ENCODE assay signal across 17 cellular contexts in genomic region chr14:64639340-64639821, GRCh38.
DNase-seq lines count a peak whose midpoint lies in the region; ATAC-seq and TF ChIP-seq lines count a peak whose summit lies in the region.
"Had no signal": no experiment of that assay in that cellular context is flagged by ENCODE, and none has a peak within 500 bp of the region (broad histone marks: within the 10 kb centered on the region; RNA-seq: fewer than 3 reads in every experiment).

No MANE protein-coding gene starts in this region.

- peak; percentile 78 for DNase-seq in EH (ENCODE audit: low read depth)
- DNase-seq in WTC11 (ENCODE audit: low spot score), result no peak
- peak in 1 of 3 donors; percentile 75 for DNase-seq in right lobe of liver
- no peak for DNase-seq in NCI-H524 (lab: John Stamatoyannopoulos, UW)
- no peak for DNase-seq in SIG-M5 treated with dmso at 0.1 percent for 504 hours (lab: John Stamatoyannopoulos, UW; ENCODE audit: unreplicated experiment)
- DNase-seq in prostate gland (ENCODE audit: low spot score), result no peak
- DNase-seq: activated T-cell treated with anti-CD3 and anti-CD28 coated beads, Interleukin-2, amount 50 U/mL, for 72 hours; amniotic stem cell; dermis blood vessel endothelial cell; DND-41; immature natural killer cell; right cardiac atrium; stimulated activated naive CD8-positive, alpha-beta T cell treated with anti-CD3 and anti-CD28 coated beads, Interleukin-15, Interleukin-2, amounts not matched to agents 100 U/mL and 50 U/mL, for 24 hours had no signal

- H3K27me3 ChIP-seq in right lobe of liver (no peaks in the 10 kb centered on the region), prostate gland (replicated peaks; ENCODE audit: insufficient read depth) (no peaks in the 10 kb centered on the region)
- H3K27me3 ChIP-seq: vagina had no signal

- H3K27ac ChIP-seq in right lobe of liver (peak overlapping the region; percentile 61 to 80 (median 80)), prostate gland (no peak overlapping the region)
- H3K27ac ChIP-seq: vagina had no signal

- H3K9me3 Mint-ChIP-seq in WTC11, result peaks cover 12% of the 10 kb centered on the region
- H3K9me3 Mint-ChIP-seq: immature natural killer cell had no signal

- H3K4me1 ChIP-seq in right lobe of liver (peaks cover 0 to 37% (median 17%) of the 10 kb centered on the region in 4 donors), prostate gland (replicated peaks) (no peaks in the 10 kb centered on the region)

- H3K9me3 ChIP-seq in right lobe of liver, result no peaks in the 10 kb centered on the region
- H3K9me3 ChIP-seq in prostate gland, result no peaks in the 10 kb centered on the region
- H3K9me3 ChIP-seq: vagina had no signal

- H3K4me1 Mint-ChIP-seq in WTC11, result peaks cover 28% of the 10 kb centered on the region

- H3K27ac Mint-ChIP-seq in WTC11, result peak overlapping the region; percentile 87
- H3K27ac Mint-ChIP-seq: activated T-cell treated with anti-CD3 and anti-CD28 coated beads, Interleukin-2, amount 50 U/mL, for 72 hours; B cell; immature natural killer cell had no signal

- POLR2A ChIA-PET in WTC11 (lab: Charles Lee), result no interaction called here

- no peaks in the 10 kb centered on the region for H3K27me3 Mint-ChIP-seq in WTC11 (ENCODE audit: low read depth)

- ATAC-seq in HG02852 (IDR thresholded peaks at IDR 0.05; ENCODE audit: unreplicated experiment) (peak; percentile 56), WTC11 (peak; percentile 10; the same call in 1 of the 2 replicates), right lobe of liver (peak; percentile 43 to 65 (median 61)), HG02885 (IDR thresholded peaks at IDR 0.05; ENCODE audit: poor library complexity, unreplicated experiment) (no peak)
- ATAC-seq: activated T-cell treated with anti-CD3 and anti-CD28 coated beads, Interleukin-2, amount 50 U/mL, for 72 hours; right cardiac atrium; stimulated activated naive CD8-positive, alpha-beta T cell treated with anti-CD3 and anti-CD28 coated beads, Interleukin-15, Interleukin-2, amounts not matched to agents 100 U/mL and 50 U/mL, for 24 hours had no signal

- 12% methylated on average over 3 of the region's 3 CpGs for WGBS in right lobe of liver (ENCODE audit: insufficient coverage, low coverage, low lambda C conversion rate, missing lambda C conversion rate)
- 54% methylated on average over 3 of the region's 3 CpGs for WGBS in prostate gland

- TF ChIP-seq POLR2A in right lobe of liver (IDR thresholded peaks at IDR 0.05) (no peak), prostate gland (IDR thresholded peaks at IDR 0.05) (no peak)

- H3K4me3 ChIP-seq in right lobe of liver, result no peak overlapping the region
- no peak overlapping the region for H3K4me3 ChIP-seq in prostate gland
- H3K4me3 ChIP-seq: vagina had no signal

- H3K36me3 ChIP-seq in right lobe of liver, result no peaks in the 10 kb centered on the region
- no peaks in the 10 kb centered on the region for H3K36me3 ChIP-seq in prostate gland
- H3K36me3 ChIP-seq: vagina had no signal

- H3K4me3 Mint-ChIP-seq in WTC11, result no peak overlapping the region
- H3K4me3 Mint-ChIP-seq: activated T-cell treated with anti-CD3 and anti-CD28 coated beads, Interleukin-2, amount 50 U/mL, for 72 hours; B cell; immature natural killer cell had no signal

- TF ChIP-seq CTCF in WTC11 (IDR thresholded peaks at IDR 0.05) (no peak), right lobe of liver (IDR thresholded peaks at IDR 0.05) (no peak), prostate gland (IDR thresholded peaks at IDR 0.05) (no peak)

- intact Hi-C loops in right lobe of liver (cut with DNase I) (no loop called here), prostate gland (cut with DNase I) (loop anchor here (10.0 kb wide), 1 partner anchor 295 kb away; no protein-coding TSS in a partner anchor)

- H3K36me3 Mint-ChIP-seq in WTC11, result peaks cover 11% of the 10 kb centered on the region
- H3K36me3 Mint-ChIP-seq: immature natural killer cell had no signal

- CTCF ChIA-PET in WTC11 (lab: Charles Lee), result interaction anchor here (0.7 to 1.8 kb wide), 5 partner anchors 33 to 209 kb away, joined by 3 to 9 read pairs (median 7); partner anchors contain the start of gene HSPA2

TF ChIP-seq in WTC11, 78 proteins besides CTCF, POLR2A, EP300 and RAD21:
- TF ChIP-seq ZMAT4 (CRISPR knock-in tag; IDR thresholded peaks at IDR 0.05), result no peak
- no peak for TF ChIP-seq EMX1 (CRISPR knock-in tag; IDR thresholded peaks at IDR 0.05)
- TF ChIP-seq TCF7 (CRISPR knock-in tag; IDR thresholded peaks at IDR 0.05; ENCODE audit: low read depth), result no peak
- TF ChIP-seq ESRRA (CRISPR knock-in tag; IDR thresholded peaks at IDR 0.05; ENCODE audit: borderline replicate concordance), result no peak
- TF ChIP-seq ZNF121 (CRISPR knock-in tag; IDR thresholded peaks at IDR 0.05), result no peak
- TF ChIP-seq CDX4 (CRISPR knock-in tag; IDR thresholded peaks at IDR 0.05; ENCODE audit: borderline replicate concordance), result no peak
- TF ChIP-seq ZSCAN18 (CRISPR knock-in tag; IDR thresholded peaks at IDR 0.05), result no peak
- TF ChIP-seq NR2C2 (CRISPR knock-in tag; IDR thresholded peaks at IDR 0.05), result no peak
- TF ChIP-seq ETV6 (CRISPR knock-in tag; IDR thresholded peaks at IDR 0.05), result no peak
- no peak for TF ChIP-seq USF2 (CRISPR knock-in tag; IDR thresholded peaks at IDR 0.05)

Comparison
In these comparisons a context has a peak if more than half of its experiments do, and no peak if none do; other contexts are left out.
1. H3K27ac ChIP-seq: peak in right lobe of liver (3 of 3); none in prostate gland (0 of 2).